In genomic region chr6:113710110-113710509, GRCh38 we compare ENCODE assay signal across 16 cellular contexts.
"Had no signal": no experiment of that assay in that cellular context is flagged by ENCODE, and none has a peak within 500 bp of the region (broad histone marks: within the 10 kb centered on the region; RNA-seq: fewer than 3 reads in every experiment).

No MANE protein-coding gene starts in this region.

- H3K9me3 ChIP-seq: pancreas had no signal

- H3K4me3 Mint-ChIP-seq: natural killer cell treated with Interleukin-12 subunit alpha and Interleukin-12 subunit beta and Interleukin-15 and Interleukin-18, amount 100 ng/mL, for 72 hours; neural progenitor cell; type B pancreatic cell had no signal

- H3K36me3 Mint-ChIP-seq: natural killer cell treated with Interleukin-12 subunit alpha and Interleukin-12 subunit beta and Interleukin-15 and Interleukin-18, amount 100 ng/mL, for 72 hours; neural progenitor cell; type B pancreatic cell had no signal

- H3K4me3 ChIP-seq: dorsolateral prefrontal cortex, neural progenitor cell, pancreas, smooth muscle cell had no signal

- DNase-seq: cortex of kidney; dorsolateral prefrontal cortex; effector CD8-positive, alpha-beta T cell; foreskin melanocyte; head of caudate nucleus; hippocampal formation; occipital lobe; pancreas; right cardiac atrium; stimulated activated CD4-positive, alpha-beta T cell treated with anti-CD3 and anti-CD28 coated beads, Interleukin-2, amount 100 ng/mL, for 48 hours; stimulated activated naive CD4-positive, alpha-beta T cell treated with Interleukin-2 at 50 U/mL for 16 hours had no signal

- H3K4me1 ChIP-seq: pancreas had no signal

- H3K27ac ChIP-seq: dorsolateral prefrontal cortex, neural progenitor cell, pancreas had no signal

- H3K36me3 ChIP-seq: neural progenitor cell, pancreas had no signal

- H3K9ac ChIP-seq: neural progenitor cell had no signal

- H3K27me3 Mint-ChIP-seq: natural killer cell treated with Interleukin-12 subunit alpha and Interleukin-12 subunit beta and Interleukin-15 and Interleukin-18, amount 100 ng/mL, for 72 hours; type B pancreatic cell had no signal

- ATAC-seq: natural killer cell treated with Interleukin-12 subunit alpha and Interleukin-12 subunit beta and Interleukin-15 and Interleukin-18, amount 100 ng/mL, for 72 hours; pancreas had no signal

- H3K9me3 Mint-ChIP-seq: natural killer cell treated with Interleukin-12 subunit alpha and Interleukin-12 subunit beta and Interleukin-15 and Interleukin-18, amount 100 ng/mL, for 72 hours; neural progenitor cell; type B pancreatic cell had no signal

- H3K27ac Mint-ChIP-seq: natural killer cell treated with Interleukin-12 subunit alpha and Interleukin-12 subunit beta and Interleukin-15 and Interleukin-18, amount 100 ng/mL, for 72 hours; neural progenitor cell; progenitor cell of endocrine pancreas; type B pancreatic cell had no signal

- H3K27me3 ChIP-seq: dorsolateral prefrontal cortex, neural progenitor cell, pancreas had no signal
